In genomic region chr3:9405756-9406155, GRCh38 we compare ENCODE assay signal across 1 cellular context.
TF ChIP-seq lines count a peak whose summit lies in the region.

No MANE protein-coding gene starts in this region.

TF ChIP-seq in SK-N-SH treated with all-trans-retinoic acid at 6 μM for 48 hours, 23 proteins besides CTCF, POLR2A, EP300 and RAD21 (continued from another document):
- TF ChIP-seq TSHZ2 (CRISPR knock-in tag; IDR thresholded peaks at IDR 0.05), result no peak
- TF ChIP-seq CSRNP3 (CRISPR knock-in tag; IDR thresholded peaks at IDR 0.05), result no peak
- TF ChIP-seq ZNF8 (CRISPR knock-in tag; IDR thresholded peaks at IDR 0.05), result no peak
TF ChIP-seq in SK-N-SH treated with all-trans-retinoic acid at 6 μM for 48 hours: peak in this region for 0.
